ENCODE assay signal across 10 cellular contexts in the genomic region with DNA sequence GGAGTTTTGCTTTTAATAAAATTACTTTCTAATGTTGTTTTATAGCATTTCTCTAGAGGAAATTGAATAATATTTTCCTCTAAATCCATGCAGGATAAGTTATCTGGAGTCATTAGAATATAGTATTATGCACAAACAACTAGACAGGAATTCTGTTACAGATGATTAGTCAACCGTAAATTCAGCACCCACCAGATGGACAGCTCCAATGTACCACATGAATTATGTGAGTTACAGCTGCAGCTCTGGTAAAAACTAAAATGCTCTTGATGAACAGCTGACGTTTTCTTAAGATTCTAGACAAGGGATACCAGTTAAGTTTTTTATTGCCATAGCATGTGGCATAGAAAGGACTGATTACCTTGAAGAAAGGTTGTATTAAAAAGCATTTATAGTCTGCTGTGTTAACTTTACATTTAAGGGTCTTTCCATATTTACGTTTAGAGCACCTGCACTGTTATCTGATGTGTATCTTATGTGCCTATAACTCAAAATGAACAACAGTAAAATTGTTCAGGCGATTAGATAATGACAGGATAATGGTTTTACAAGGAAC.
DNase-seq lines count a peak whose midpoint lies in the region; TF ChIP-seq lines count a peak whose summit lies in the region.
"Had no signal": no experiment of that assay in that cellular context is flagged by ENCODE, and none has a peak within 500 bp of the region (broad histone marks: within the 10 kb centered on the region; RNA-seq: fewer than 3 reads in every experiment).

No MANE protein-coding gene starts in this region.

- H3K4me3 Mint-ChIP-seq in activated naive CD4-positive, alpha-beta T cell treated with anti-CD3 and anti-CD28 coated beads for 36 hours: no peak overlapping the region

- H3K27ac Mint-ChIP-seq in activated naive CD4-positive, alpha-beta T cell treated with anti-CD3 and anti-CD28 coated beads for 36 hours: no peak overlapping the region

- peak; percentile 45 for DNase-seq in activated naive CD4-positive, alpha-beta T cell treated with anti-CD3 and anti-CD28 coated beads for 36 hours
- no peak for DNase-seq in activated naive CD4-positive, alpha-beta T cell (lab: John Stamatoyannopoulos, UW)
- DNase-seq in NCI-H524 treated with DMSO at 0.1 percent for 48 hours (lab: John Stamatoyannopoulos, UW) (peak; percentile 98), dermis blood vessel endothelial cell (peak; percentile 2), coronary artery (ENCODE audit: low spot score) (no peak), NCI-H2196 treated with DMSO at 0.1 percent for 48 hours (lab: John Stamatoyannopoulos, UW; ENCODE audit: unreplicated experiment) (no peak), GM19240 (ENCODE audit: insufficient read length, low spot score) (no peak)
- peak; percentile 26 for DNase-seq in stimulated activated CD8-positive, alpha-beta memory T cell treated with anti-CD3 and anti-CD28 coated beads, Interleukin-4, amount 100 ng/mL, for 48 hours

- no peaks in the 10 kb centered on the region for H3K36me3 Mint-ChIP-seq in activated naive CD4-positive, alpha-beta T cell treated with anti-CD3 and anti-CD28 coated beads for 36 hours (ENCODE audit: low read depth)

- no peaks in the 10 kb centered on the region for H3K27me3 Mint-ChIP-seq in activated naive CD4-positive, alpha-beta T cell treated with anti-CD3 and anti-CD28 coated beads for 36 hours (ENCODE audit: low read depth)

- no peak overlapping the region for H3K4me3 ChIP-seq in coronary artery
- H3K4me3 ChIP-seq: SJSA1 had no signal

- TF ChIP-seq CTCF in coronary artery (IDR thresholded peaks at IDR 0.05): no peak

- H3K27ac ChIP-seq in coronary artery: no peak overlapping the region
- H3K27ac ChIP-seq: C4-2B, SJSA1 had no signal

- peaks cover 5% of the 10 kb centered on the region for H3K9me3 Mint-ChIP-seq in activated naive CD4-positive, alpha-beta T cell treated with anti-CD3 and anti-CD28 coated beads for 36 hours

- CTCF ChIA-PET in activated naive CD4-positive, alpha-beta T cell treated with anti-CD3 and anti-CD28 coated beads for 36 hours (lab: Charles Lee): no interaction called here

- intact Hi-C loops in activated naive CD4-positive, alpha-beta T cell treated with anti-CD3 and anti-CD28 coated beads for 36 hours (cut with micrococcal nuclease): no loop called here

- H3K4me1 Mint-ChIP-seq in activated naive CD4-positive, alpha-beta T cell treated with anti-CD3 and anti-CD28 coated beads for 36 hours (ENCODE audit: low read depth): no peaks in the 10 kb centered on the region

Comparison
In these comparisons a context has a peak if more than half of its experiments do, and no peak if none do; other contexts are left out.
1. DNase-seq: peak in activated naive CD4-positive, alpha-beta T cell treated with anti-CD3 and anti-CD28 coated beads for 36 hours (single experiment), NCI-H524 treated with DMSO at 0.1 percent for 48 hours (single experiment), dermis blood vessel endothelial cell (single experiment) and stimulated activated CD8-positive, alpha-beta memory T cell treated with anti-CD3 and anti-CD28 coated beads, Interleukin-4, amount 100 ng/mL, for 48 hours (single experiment); none in activated naive CD4-positive, alpha-beta T cell (0 of 4), coronary artery (single experiment), NCI-H2196 treated with DMSO at 0.1 percent for 48 hours (single experiment) and GM19240 (single experiment).